ENCODE assay signal across 27 cellular contexts in genomic region chr1:168316142-168316541, GRCh38.
"Had no signal": no experiment of that assay in that cellular context is flagged by ENCODE, and none has a peak within 500 bp of the region (broad histone marks: within the 10 kb centered on the region; RNA-seq: fewer than 3 reads in every experiment).

No MANE protein-coding gene starts in this region.

- H3K36me3 ChIP-seq: brain microvascular endothelial cell, colonic mucosa had no signal

- H3K27ac Mint-ChIP-seq: activated CD4-positive, alpha-beta T cell treated with anti-CD3 and anti-CD28 coated beads, Interleukin-2, amount 10 ng/mL, durations not matched to agents 7 days and 5 days; activated naive CD4-positive, alpha-beta T cell treated with anti-CD3 and anti-CD28 coated beads, Interleukin-2, amount 10 ng/mL, durations not matched to agents 7 days and 5 days; activated naive CD4-positive, alpha-beta T cell treated with anti-CD3 and anti-CD28 coated beads, Interleukin-2, amount 50 U/mL, for 72 hours; activated T-cell treated with anti-CD3 and anti-CD28 coated beads, Interleukin-2, amount 50 U/mL, for 72 hours; endodermal cell; WTC11 had no signal

- H3K4me3 ChIP-seq: colonic mucosa, hepatocyte had no signal

- H3K36me3 Mint-ChIP-seq: WTC11 had no signal

- H3K27me3 Mint-ChIP-seq: activated CD4-positive, alpha-beta memory T cell treated with anti-CD3 and anti-CD28 coated beads, Interleukin-2, amount 10 ng/mL, durations not matched to agents 7 days and 5 days; activated CD4-positive, alpha-beta T cell treated with anti-CD3 and anti-CD28 coated beads, Interleukin-2, amount 10 ng/mL, durations not matched to agents 7 days and 5 days; activated naive CD4-positive, alpha-beta T cell treated with anti-CD3 and anti-CD28 coated beads, Interleukin-2, amount 10 ng/mL, durations not matched to agents 7 days and 5 days; activated T-cell treated with anti-CD3 and anti-CD28 coated beads, Interleukin-2, amount 50 U/mL, for 24 hours had no signal

- H3K9me3 Mint-ChIP-seq: activated naive CD4-positive, alpha-beta T cell treated with anti-CD3 and anti-CD28 coated beads, Interleukin-2, amount 50 U/mL, for 72 hours; activated T-cell treated with anti-CD3 and anti-CD28 coated beads, Interleukin-2, amount 50 U/mL, for 24 hours; activated T-cell treated with anti-CD3 and anti-CD28 coated beads, Interleukin-2, amount 50 U/mL, for 72 hours; endodermal cell; WTC11 had no signal

- ATAC-seq: activated naive CD4-positive, alpha-beta T cell treated with anti-CD3 and anti-CD28 coated beads, Interleukin-2, amount 50 U/mL, for 72 hours; activated T-cell treated with anti-CD3 and anti-CD28 coated beads, Interleukin-2, amount 50 U/mL, for 72 hours; esophagus mucosa; WTC11 had no signal

- H3K27ac ChIP-seq: brain microvascular endothelial cell, colonic mucosa, hepatocyte, VCaP had no signal

- DNase-seq: activated CD4-positive, alpha-beta memory T cell treated with anti-CD3 and anti-CD28 coated beads, Interleukin-2, amount 10 ng/mL, durations not matched to agents 7 days and 5 days; activated CD4-positive, alpha-beta T cell treated with anti-CD3 and anti-CD28 coated beads for 1 hour; activated CD4-positive, alpha-beta T cell treated with anti-CD3 and anti-CD28 coated beads for 4 hours; activated CD4-positive, alpha-beta T cell treated with anti-CD3 and anti-CD28 coated beads, Interleukin-2, amount 10 ng/mL, durations not matched to agents 7 days and 5 days; activated CD4-positive, alpha-beta T cell treated with anti-CD3 and anti-CD28 coated beads, Interleukin-2, amount 50 U/mL, for 4 hours; activated CD8-positive, alpha-beta memory T cell treated with anti-CD3 and anti-CD28 coated beads, Interleukin-2, amount 50 U/mL, for 48 hours; activated gamma-delta T cell; activated naive CD4-positive, alpha-beta T cell; activated naive CD4-positive, alpha-beta T cell treated with anti-CD3 and anti-CD28 coated beads, Interleukin-2, amount 10 ng/mL, durations not matched to agents 7 days and 5 days; activated T-cell treated with anti-CD3 and anti-CD28 coated beads for 4 hours; activated T-cell treated with anti-CD3 and anti-CD28 coated beads, Interleukin-2, amount 50 U/mL, for 24 hours; activated T-cell treated with anti-CD3 and anti-CD28 coated beads, Interleukin-2, amount 50 U/mL, for 72 hours; amniotic stem cell; brain microvascular endothelial cell; caudate nucleus; cerebellar nuclear complex; colonic mucosa; effector CD8-positive, alpha-beta T cell; endodermal cell; foreskin fibroblast; head of caudate nucleus; T-helper 2 cell had no signal

- H3K4me2 ChIP-seq: hepatocyte had no signal

- H3K79me2 ChIP-seq: hepatocyte had no signal

- H2AFZ ChIP-seq: hepatocyte had no signal

- H3K4me3 Mint-ChIP-seq: activated CD4-positive, alpha-beta memory T cell treated with anti-CD3 and anti-CD28 coated beads, Interleukin-2, amount 10 ng/mL, durations not matched to agents 7 days and 5 days; activated CD4-positive, alpha-beta T cell treated with anti-CD3 and anti-CD28 coated beads, Interleukin-2, amount 10 ng/mL, durations not matched to agents 7 days and 5 days; activated naive CD4-positive, alpha-beta T cell treated with anti-CD3 and anti-CD28 coated beads, Interleukin-2, amount 10 ng/mL, durations not matched to agents 7 days and 5 days; activated T-cell treated with anti-CD3 and anti-CD28 coated beads, Interleukin-2, amount 50 U/mL, for 24 hours; activated T-cell treated with anti-CD3 and anti-CD28 coated beads, Interleukin-2, amount 50 U/mL, for 72 hours; endodermal cell; WTC11 had no signal

- H3K4me1 ChIP-seq: colonic mucosa had no signal

- H3K9me3 ChIP-seq: colonic mucosa had no signal

- H3K27me3 ChIP-seq: brain microvascular endothelial cell, colonic mucosa, hepatocyte had no signal
